In genomic region chr3:188646592-188646991, GRCh38 we compare ENCODE assay signal across 14 cellular contexts.
DNase-seq lines count a peak whose midpoint lies in the region; ATAC-seq and TF ChIP-seq lines count a peak whose summit lies in the region.
"Had no signal": no experiment of that assay in that cellular context is flagged by ENCODE, and none has a peak within 500 bp of the region (broad histone marks: within the 10 kb centered on the region; RNA-seq: fewer than 3 reads in every experiment).

No MANE protein-coding gene starts in this region.

- peaks cover 5% of the 10 kb centered on the region for H3K9me3 Mint-ChIP-seq in activated CD4-positive, alpha-beta T cell treated with anti-CD3 and anti-CD28 coated beads, Interleukin-2, amount 10 ng/mL, durations not matched to agents 24 days and 14 days
- H3K9me3 Mint-ChIP-seq in T-helper 2 cell treated with Interferon-gamma antibody and Interleukin-4, amounts not matched to agents 5 μg/mL and 100 μg/mL, for 36 hours, result peaks cover 5% of the 10 kb centered on the region

- H3K4me3 Mint-ChIP-seq in activated CD4-positive, alpha-beta T cell treated with anti-CD3 and anti-CD28 coated beads, Interleukin-2, amount 10 ng/mL, durations not matched to agents 24 days and 14 days, result no peak overlapping the region
- H3K4me3 Mint-ChIP-seq in T-helper 2 cell treated with Interferon-gamma antibody and Interleukin-4, amounts not matched to agents 5 μg/mL and 100 μg/mL, for 36 hours, result no peak overlapping the region

- H3K27ac Mint-ChIP-seq in activated CD4-positive, alpha-beta T cell treated with anti-CD3 and anti-CD28 coated beads, Interleukin-2, amount 10 ng/mL, durations not matched to agents 24 days and 14 days, result no peak overlapping the region
- H3K27ac Mint-ChIP-seq in T-helper 2 cell treated with Interferon-gamma antibody and Interleukin-4, amounts not matched to agents 5 μg/mL and 100 μg/mL, for 36 hours, result no peak overlapping the region

- peaks cover 4% of the 10 kb centered on the region for H3K36me3 Mint-ChIP-seq in activated CD4-positive, alpha-beta T cell treated with anti-CD3 and anti-CD28 coated beads, Interleukin-2, amount 10 ng/mL, durations not matched to agents 24 days and 14 days (ENCODE audit: low read depth)
- peaks cover 1% of the 10 kb centered on the region for H3K36me3 Mint-ChIP-seq in T-helper 2 cell treated with Interferon-gamma antibody and Interleukin-4, amounts not matched to agents 5 μg/mL and 100 μg/mL, for 36 hours (ENCODE audit: low read depth)

- in situ Hi-C loops in KBM-7 (cut with MboI; ENCODE audit: low pct_unique_long_range_greater_than_20kb, low sequenced_read_pairs), result no loop called here

- peak overlapping the region; percentile 64 for H3K27ac ChIP-seq in VCaP
- H3K27ac ChIP-seq: foreskin keratinocyte had no signal

- DNase-seq in COLO829 (ENCODE audit: low spot score) (peak; percentile 56), KBM-7 (peak; percentile 46), left kidney (ENCODE audit: low read depth, low spot score) (peak; percentile 11), C1 segment of cervical spinal cord (lab: John Stamatoyannopoulos, UW) (no peak)
- no peak for DNase-seq in activated CD4-positive, alpha-beta T cell treated with anti-CD3 and anti-CD28 coated beads, Interleukin-2, amount 10 ng/mL, durations not matched to agents 24 days and 14 days
- no peak for DNase-seq in T-helper 2 cell treated with Interferon-gamma antibody and Interleukin-4, amounts not matched to agents 5 μg/mL and 100 μg/mL, for 36 hours (ENCODE audit: low spot score)
- DNase-seq: activated T-cell treated with anti-CD3 and anti-CD28 coated beads, Interleukin-2, amount 50 U/mL, for 1 hour; caudate nucleus; foreskin keratinocyte; NCI-H510A; stimulated activated naive CD8-positive, alpha-beta T cell treated with anti-CD3 and anti-CD28 coated beads, Interleukin-15, Interleukin-2, amounts not matched to agents 100 U/mL and 50 U/mL, for 24 hours; T1000 had no signal

- H3K4me1 Mint-ChIP-seq in activated CD4-positive, alpha-beta T cell treated with anti-CD3 and anti-CD28 coated beads, Interleukin-2, amount 10 ng/mL, durations not matched to agents 24 days and 14 days, result no peaks in the 10 kb centered on the region
- H3K4me1 Mint-ChIP-seq in T-helper 2 cell treated with Interferon-gamma antibody and Interleukin-4, amounts not matched to agents 5 μg/mL and 100 μg/mL, for 36 hours (ENCODE audit: low read depth), result peaks cover 6% of the 10 kb centered on the region

- TF ChIP-seq CTCF in VCaP (conservative IDR thresholded peaks at IDR 0.05), result no peak

- intact Hi-C loops in activated CD4-positive, alpha-beta T cell treated with anti-CD3 and anti-CD28 coated beads, Interleukin-2, amount 10 ng/mL, durations not matched to agents 24 days and 14 days (cut with micrococcal nuclease), result no loop called here

- no peaks in the 10 kb centered on the region for H3K27me3 Mint-ChIP-seq in activated CD4-positive, alpha-beta T cell treated with anti-CD3 and anti-CD28 coated beads, Interleukin-2, amount 10 ng/mL, durations not matched to agents 24 days and 14 days
- no peaks in the 10 kb centered on the region for H3K27me3 Mint-ChIP-seq in T-helper 2 cell treated with Interferon-gamma antibody and Interleukin-4, amounts not matched to agents 5 μg/mL and 100 μg/mL, for 36 hours (ENCODE audit: low read depth)

- no peak for ATAC-seq in GM18520 (IDR thresholded peaks at IDR 0.05; ENCODE audit: unreplicated experiment)
- ATAC-seq: foreskin keratinocyte; stimulated activated naive CD8-positive, alpha-beta T cell treated with anti-CD3 and anti-CD28 coated beads, Interleukin-15, Interleukin-2, amounts not matched to agents 100 U/mL and 50 U/mL, for 24 hours had no signal

Comparison
In these comparisons a context has a peak if more than half of its experiments do, and no peak if none do; other contexts are left out.
1. DNase-seq: peak in COLO829 (single experiment), KBM-7 (single experiment) and left kidney (single experiment); none in activated CD4-positive, alpha-beta T cell treated with anti-CD3 and anti-CD28 coated beads, Interleukin-2, amount 10 ng/mL, durations not matched to agents 24 days and 14 days (single experiment), C1 segment of cervical spinal cord (0 of 14) and T-helper 2 cell treated with Interferon-gamma antibody and Interleukin-4, amounts not matched to agents 5 μg/mL and 100 μg/mL, for 36 hours (single experiment).